In the genomic region with DNA sequence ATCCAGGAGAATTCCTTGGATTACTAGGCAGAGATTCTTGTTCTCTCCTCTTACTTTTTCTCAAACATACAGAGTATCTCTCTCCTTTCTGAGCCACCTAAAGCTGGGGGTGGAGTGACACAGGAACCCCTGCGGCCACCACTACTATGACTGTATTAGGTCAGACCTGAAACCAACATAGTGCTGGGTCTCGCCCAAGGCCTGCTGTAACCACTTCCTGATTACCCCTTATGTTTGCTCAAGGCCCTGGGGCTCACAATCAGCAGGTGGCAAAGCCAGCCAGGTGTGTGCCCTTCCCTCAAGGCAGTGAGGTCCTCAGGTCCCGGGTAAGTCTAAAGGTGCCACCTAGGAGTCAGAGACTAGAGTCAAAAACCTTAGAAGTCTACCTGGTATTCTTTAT, we compare ENCODE assay signal across 10 cellular contexts.
A peak's percentile ranks its signal among the peaks of the same experiment; 100 is the strongest.
DNase-seq lines count a peak whose midpoint lies in the region; ATAC-seq and TF ChIP-seq lines count a peak whose summit lies in the region.
"Had no signal": no experiment of that assay in that cellular context is flagged by ENCODE, and none has a peak within 500 bp of the region (broad histone marks: within the 10 kb centered on the region; RNA-seq: fewer than 3 reads in every experiment).

No MANE protein-coding gene starts in this region.

- peaks cover 0 to 5% (median 0%) of the 10 kb centered on the region in 3 donors for H3K9me3 ChIP-seq in gastrocnemius medialis
- H3K9me3 ChIP-seq in upper lobe of right lung = no peaks in the 10 kb centered on the region

- intact Hi-C loops in gastrocnemius medialis (cut with DNase I; ENCODE audit: low total_unique reads) (no loop called here), upper lobe of right lung (cut with DNase I) (no loop called here)

- H3K4me3 Mint-ChIP-seq in memory B cell = peak overlapping the region; percentile 57

- peaks cover 5% of the 10 kb centered on the region for H3K36me3 Mint-ChIP-seq in memory B cell

- no peak overlapping the region for H3K27ac ChIP-seq in gastrocnemius medialis
- H3K27ac ChIP-seq in upper lobe of right lung = no peak overlapping the region

- no peaks in the 10 kb centered on the region for H3K4me1 ChIP-seq in gastrocnemius medialis
- no peaks in the 10 kb centered on the region for H3K4me1 ChIP-seq in upper lobe of right lung

- H3K4me3 ChIP-seq in gastrocnemius medialis (no peak overlapping the region), upper lobe of right lung (no peak overlapping the region)

- peaks cover 9% of the 10 kb centered on the region for H3K9me3 Mint-ChIP-seq in memory B cell

- peaks cover 42% of the 10 kb centered on the region for H3K4me1 Mint-ChIP-seq in memory B cell

- no peak for TF ChIP-seq CTCF in gastrocnemius medialis (IDR thresholded peaks at IDR 0.05 in 4 of 5, conservative IDR thresholded peaks at IDR 0.05 in 1 of 5)
- no peak for TF ChIP-seq CTCF in upper lobe of right lung (IDR thresholded peaks at IDR 0.05)

- H3K27me3 ChIP-seq in gastrocnemius medialis (no peaks in the 10 kb centered on the region), upper lobe of right lung (no peaks in the 10 kb centered on the region)

- ATAC-seq in GM18870 (IDR thresholded peaks at IDR 0.05; ENCODE audit: unreplicated experiment) = peak; percentile 90
- peak; percentile 93 for ATAC-seq in GM21723 (IDR thresholded peaks at IDR 0.05; ENCODE audit: unreplicated experiment)
- ATAC-seq in HG03354 (IDR thresholded peaks at IDR 0.05; ENCODE audit: poor library complexity, severe bottlenecking, unreplicated experiment) = peak; percentile 94
- peak; percentile 81 for ATAC-seq in memory B cell (ENCODE audit: low read depth)
- ATAC-seq in gastrocnemius medialis = no peak
- ATAC-seq in upper lobe of right lung = no peak

- no peaks in the 10 kb centered on the region for H3K27me3 Mint-ChIP-seq in memory B cell

- no peaks in the 10 kb centered on the region for H3K36me3 ChIP-seq in gastrocnemius medialis
- no peaks in the 10 kb centered on the region for H3K36me3 ChIP-seq in upper lobe of right lung

- in situ Hi-C loops in gastrocnemius medialis (cut with MboI; ENCODE audit: low sequenced_read_pairs in 4 of 4) = no loop called here

- H3K27ac Mint-ChIP-seq in memory B cell = peak overlapping the region; percentile 75

- no peak for TF ChIP-seq POLR2A in gastrocnemius medialis (IDR thresholded peaks at IDR 0.05)

- peak in 1 of 2 donors; percentile 14 for DNase-seq in memory B cell (ENCODE audit: low spot score in 2 of 2)
- DNase-seq in activated naive CD4-positive, alpha-beta T cell treated with anti-CD3 and anti-CD28 coated beads, Interleukin-2, amount 50 U/mL, for 16 hours = no peak
- DNase-seq in gastrocnemius medialis = no peak
- no peak for DNase-seq in upper lobe of right lung
- DNase-seq in NCI-H2171 (lab: John Stamatoyannopoulos, UW) = no peak
- DNase-seq: NCI-H1436, posterior cingulate gyrus had no signal

Comparison
In these comparisons a context has a peak if more than half of its experiments do, and no peak if none do; other contexts are left out.
1. ATAC-seq: peak in GM18870 (single experiment), GM21723 (single experiment), HG03354 (single experiment) and memory B cell (single experiment); none in gastrocnemius medialis (0 of 2) and upper lobe of right lung (single experiment).